1 cellular context compared by ENCODE assay signal in the genomic region with DNA sequence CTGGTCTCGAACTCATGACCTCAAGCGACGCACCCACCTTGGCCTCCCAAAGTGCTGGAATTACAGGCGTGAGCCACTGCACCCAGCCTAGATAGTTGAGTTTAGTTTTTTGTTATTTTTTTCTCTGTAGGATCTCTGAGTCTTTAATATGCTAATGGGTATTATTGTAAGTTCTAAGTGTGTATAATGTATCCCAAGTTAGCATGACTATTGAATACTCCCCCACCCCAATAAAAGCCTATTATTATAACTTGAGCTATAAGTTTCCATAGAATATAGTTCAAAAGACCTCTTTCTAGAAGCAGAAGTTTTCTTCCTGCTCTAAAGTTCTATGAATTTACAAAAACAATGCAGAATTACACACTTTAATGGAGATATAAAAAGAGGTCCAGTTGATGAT.
TF ChIP-seq lines count a peak whose summit lies in the region.

No MANE protein-coding gene starts in this region.

TF ChIP-seq in GM12878, 131 proteins besides CTCF, POLR2A, EP300 and RAD21:
- TF ChIP-seq YBX1 (IDR thresholded peaks at IDR 0.05) (no peak), CBX5 (IDR thresholded peaks at IDR 0.05; ENCODE audit: low read depth) (no peak), TCF12 (IDR thresholded peaks at IDR 0.05; ENCODE audit: low read depth, low read length) (no peak), FOS (IDR thresholded peaks at IDR 0.05; ENCODE audit: borderline replicate concordance, extremely low read depth, insufficient read length) (no peak), MXI1 (IDR thresholded peaks at IDR 0.05; ENCODE audit: low read depth, low read length) (no peak), HDGF (IDR thresholded peaks at IDR 0.05) (no peak), BACH1 (IDR thresholded peaks at IDR 0.05; ENCODE audit: borderline replicate concordance) (no peak), SRF (IDR thresholded peaks at IDR 0.05; ENCODE audit: low read depth in 2 of 2, low read length in 2 of 2) (no peak), IKZF2 (IDR thresholded peaks at IDR 0.05) (no peak), MYC (IDR thresholded peaks at IDR 0.05; ENCODE audit: insufficient read depth, insufficient read length, insufficient replicate concordance, low read length, severe bottlenecking) (no peak), JUNB (IDR thresholded peaks at IDR 0.05) (no peak), EED (IDR thresholded peaks at IDR 0.05; ENCODE audit: low read depth) (no peak), RELA (IDR thresholded peaks at IDR 0.05; ENCODE audit: borderline replicate concordance, partially characterized antibody) (no peak)
- TF ChIP-seq, protein P1, sequence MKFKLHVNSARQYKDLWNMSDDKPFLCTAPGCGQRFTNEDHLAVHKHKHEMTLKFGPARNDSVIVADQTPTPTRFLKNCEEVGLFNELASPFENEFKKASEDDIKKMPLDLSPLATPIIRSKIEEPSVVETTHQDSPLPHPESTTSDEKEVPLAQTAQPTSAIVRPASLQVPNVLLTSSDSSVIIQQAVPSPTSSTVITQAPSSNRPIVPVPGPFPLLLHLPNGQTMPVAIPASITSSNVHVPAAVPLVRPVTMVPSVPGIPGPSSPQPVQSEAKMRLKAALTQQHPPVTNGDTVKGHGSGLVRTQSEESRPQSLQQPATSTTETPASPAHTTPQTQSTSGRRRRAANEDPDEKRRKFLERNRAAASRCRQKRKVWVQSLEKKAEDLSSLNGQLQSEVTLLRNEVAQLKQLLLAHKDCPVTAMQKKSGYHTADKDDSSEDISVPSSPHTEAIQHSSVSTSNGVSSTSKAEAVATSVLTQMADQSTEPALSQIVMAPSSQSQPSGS (IDR thresholded peaks at IDR 0.05; ENCODE audit: low read length), result no peak
- TF ChIP-seq, protein P2, sequence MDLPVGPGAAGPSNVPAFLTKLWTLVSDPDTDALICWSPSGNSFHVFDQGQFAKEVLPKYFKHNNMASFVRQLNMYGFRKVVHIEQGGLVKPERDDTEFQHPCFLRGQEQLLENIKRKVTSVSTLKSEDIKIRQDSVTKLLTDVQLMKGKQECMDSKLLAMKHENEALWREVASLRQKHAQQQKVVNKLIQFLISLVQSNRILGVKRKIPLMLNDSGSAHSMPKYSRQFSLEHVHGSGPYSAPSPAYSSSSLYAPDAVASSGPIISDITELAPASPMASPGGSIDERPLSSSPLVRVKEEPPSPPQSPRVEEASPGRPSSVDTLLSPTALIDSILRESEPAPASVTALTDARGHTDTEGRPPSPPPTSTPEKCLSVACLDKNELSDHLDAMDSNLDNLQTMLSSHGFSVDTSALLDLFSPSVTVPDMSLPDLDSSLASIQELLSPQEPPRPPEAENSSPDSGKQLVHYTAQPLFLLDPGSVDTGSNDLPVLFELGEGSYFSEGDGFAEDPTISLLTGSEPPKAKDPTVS (IDR thresholded peaks at IDR 0.05; ENCODE audit: low read depth, low read length), result no peak
- TF ChIP-seq, protein P3, sequence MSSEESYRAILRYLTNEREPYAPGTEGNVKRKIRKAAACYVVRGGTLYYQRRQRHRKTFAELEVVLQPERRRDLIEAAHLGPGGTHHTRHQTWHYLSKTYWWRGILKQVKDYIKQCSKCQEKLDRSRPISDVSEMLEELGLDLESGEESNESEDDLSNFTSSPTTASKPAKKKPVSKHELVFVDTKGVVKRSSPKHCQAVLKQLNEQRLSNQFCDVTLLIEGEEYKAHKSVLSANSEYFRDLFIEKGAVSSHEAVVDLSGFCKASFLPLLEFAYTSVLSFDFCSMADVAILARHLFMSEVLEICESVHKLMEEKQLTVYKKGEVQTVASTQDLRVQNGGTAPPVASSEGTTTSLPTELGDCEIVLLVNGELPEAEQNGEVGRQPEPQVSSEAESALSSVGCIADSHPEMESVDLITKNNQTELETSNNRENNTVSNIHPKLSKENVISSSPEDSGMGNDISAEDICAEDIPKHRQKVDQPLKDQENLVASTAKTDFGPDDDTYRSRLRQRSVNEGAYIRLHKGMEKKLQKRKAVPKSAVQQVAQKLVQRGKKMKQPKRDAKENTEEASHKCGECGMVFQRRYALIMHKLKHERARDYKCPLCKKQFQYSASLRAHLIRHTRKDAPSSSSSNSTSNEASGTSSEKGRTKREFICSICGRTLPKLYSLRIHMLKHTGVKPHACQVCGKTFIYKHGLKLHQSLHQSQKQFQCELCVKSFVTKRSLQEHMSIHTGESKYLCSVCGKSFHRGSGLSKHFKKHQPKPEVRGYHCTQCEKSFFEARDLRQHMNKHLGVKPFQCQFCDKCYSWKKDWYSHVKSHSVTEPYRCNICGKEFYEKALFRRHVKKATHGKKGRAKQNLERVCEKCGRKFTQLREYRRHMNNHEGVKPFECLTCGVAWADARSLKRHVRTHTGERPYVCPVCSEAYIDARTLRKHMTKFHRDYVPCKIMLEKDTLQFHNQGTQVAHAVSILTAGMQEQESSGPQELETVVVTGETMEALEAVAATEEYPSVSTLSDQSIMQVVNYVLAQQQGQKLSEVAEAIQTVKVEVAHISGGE (CRISPR knock-in tag; IDR thresholded peaks at IDR 0.05), result no peak
